15 cellular contexts compared by ENCODE assay signal in the genomic region with DNA sequence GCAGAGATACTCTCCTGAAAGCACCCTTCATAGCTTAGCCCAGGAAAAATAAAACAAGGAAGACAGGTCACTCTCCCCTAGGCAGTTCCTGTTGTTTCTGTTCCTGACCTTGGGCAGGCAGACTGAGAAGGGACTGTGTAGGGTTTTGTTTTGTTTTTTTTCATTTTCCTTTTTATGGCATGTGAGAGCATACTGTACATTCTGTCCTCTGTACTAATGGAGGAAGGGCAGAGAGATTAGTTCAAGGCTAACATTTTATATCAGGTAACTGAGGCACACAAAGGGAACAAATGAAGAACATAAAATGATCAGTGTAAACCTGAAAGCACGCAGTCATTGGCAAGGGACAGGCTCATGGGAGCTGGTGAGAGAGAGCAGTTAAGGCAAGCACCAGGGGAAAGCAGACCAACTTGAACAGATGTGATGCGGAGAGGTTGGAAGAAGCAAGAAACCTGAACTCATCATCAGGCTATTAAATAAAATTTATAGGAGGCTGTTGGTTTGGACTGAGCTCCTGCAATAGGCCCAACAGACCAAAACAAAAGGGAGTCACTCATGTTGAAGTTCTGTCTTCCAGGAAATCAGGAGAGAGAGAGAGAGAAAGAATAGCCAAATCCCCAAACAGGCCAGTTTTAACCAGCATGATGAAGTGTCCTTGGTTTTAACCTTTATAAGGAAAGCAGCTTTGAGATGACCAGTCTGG. TPM values are rescaled to one million over a fixed set of nuclear protein-coding genes. Genes with fewer than 3 reads are reported as not detected.
DNase-seq lines count a peak whose midpoint lies in the region; ATAC-seq and TF ChIP-seq lines count a peak whose summit lies in the region.
"Had no signal": no experiment of that assay in that cellular context is flagged by ENCODE, and none has a peak within 500 bp of the region (broad histone marks: within the 10 kb centered on the region; RNA-seq: fewer than 3 reads in every experiment).

No MANE protein-coding gene starts in this region.

- no TSS peak for BruUV-seq in Calu3 (replicated peaks; lab: Mats Ljungman, UMichigan)

- no peak for TF ChIP-seq POLR2A in testis (IDR thresholded peaks at IDR 0.05)

- no peaks in the 10 kb centered on the region for H3K9me3 ChIP-seq in testis

- WGBS in testis, 2 donors: 36 to 53% methylated on average over 2 of the region's 2 CpGs

- peak overlapping the region; percentile 42 to 81 for H3K27ac ChIP-seq in testis

- H3K4me3 Mint-ChIP-seq in activated B cell treated with CpG ODN at 0.5 μM for 24 hours: no peak overlapping the region
- H3K4me3 Mint-ChIP-seq in naive thymus-derived CD8-positive, alpha-beta T cell: peak overlapping the region in 2 of 10 donors; percentile 12 to 22
- H3K4me3 Mint-ChIP-seq in Calu3 (ENCODE audit: low read depth, unreplicated experiment): no peak overlapping the region
- H3K4me3 Mint-ChIP-seq: activated CD4-positive, alpha-beta T cell treated with anti-CD3 and anti-CD28 coated beads, Interleukin-2, amount 10 ng/mL, durations not matched to agents 24 days and 14 days; CD4-positive, alpha-beta T cell; central memory CD8-positive, alpha-beta T cell; stimulated activated naive CD8-positive, alpha-beta T cell treated with anti-CD3 and anti-CD28 coated beads, Interleukin-15, amount 100 ng/mL, for 72 hours had no signal

- H3K9me3 Mint-ChIP-seq in activated B cell treated with CpG ODN at 0.5 μM for 24 hours (no peaks in the 10 kb centered on the region), Calu3 (ENCODE audit: low read depth, unreplicated experiment) (no peaks in the 10 kb centered on the region)
- no peaks in the 10 kb centered on the region for H3K9me3 Mint-ChIP-seq in naive thymus-derived CD8-positive, alpha-beta T cell
- H3K9me3 Mint-ChIP-seq: activated CD4-positive, alpha-beta T cell treated with anti-CD3 and anti-CD28 coated beads, Interleukin-2, amount 10 ng/mL, durations not matched to agents 24 days and 14 days; activated T-helper 2 cell treated with anti-CD3 and anti-CD28 coated beads, Interferon-gamma antibody, Interleukin-2, Interleukin-4, amounts not matched to agents 10 μg/mL and 5 μg/mL and 100 μg/mL, durations not matched to agents 14 hours and 24 hours and 36 hours; CD4-positive, alpha-beta T cell; central memory CD8-positive, alpha-beta T cell; stimulated activated naive CD8-positive, alpha-beta T cell treated with anti-CD3 and anti-CD28 coated beads, Interleukin-15, amount 100 ng/mL, for 72 hours had no signal

- H3K27ac Mint-ChIP-seq in activated B cell treated with CpG ODN at 0.5 μM for 24 hours (peak overlapping the region; percentile 13), Calu3 (ENCODE audit: unreplicated experiment) (no peak overlapping the region)
- H3K27ac Mint-ChIP-seq in naive thymus-derived CD8-positive, alpha-beta T cell: peak overlapping the region in 9 of 10 donors; percentile 61 to 100 (median 99)
- H3K27ac Mint-ChIP-seq: activated CD4-positive, alpha-beta T cell treated with anti-CD3 and anti-CD28 coated beads, Interleukin-2, amount 10 ng/mL, durations not matched to agents 24 days and 14 days; activated T-helper 2 cell treated with anti-CD3 and anti-CD28 coated beads, Interferon-gamma antibody, Interleukin-2, Interleukin-4, amounts not matched to agents 10 μg/mL and 5 μg/mL and 100 μg/mL, durations not matched to agents 14 hours and 24 hours and 36 hours had no signal

- H3K27me3 ChIP-seq in testis: no peaks in the 10 kb centered on the region

- intact Hi-C loops in activated B cell treated with CpG ODN at 0.5 μM for 24 hours (cut with micrococcal nuclease) (no loop called here), testis (cut with DNase I; ENCODE audit: low total_unique reads) (no loop called here), Calu3 (cut with micrococcal nuclease; ENCODE audit: unreplicated experiment) (no loop called here)

- no peaks in the 10 kb centered on the region for H3K36me3 Mint-ChIP-seq in activated B cell treated with CpG ODN at 0.5 μM for 24 hours (ENCODE audit: low read depth)
- no peaks in the 10 kb centered on the region for H3K36me3 Mint-ChIP-seq in naive thymus-derived CD8-positive, alpha-beta T cell
- H3K36me3 Mint-ChIP-seq in Calu3 (ENCODE audit: insufficient read depth, unreplicated experiment): no peaks in the 10 kb centered on the region

- H3K27me3 Mint-ChIP-seq in activated B cell treated with CpG ODN at 0.5 μM for 24 hours (no peaks in the 10 kb centered on the region), Calu3 (ENCODE audit: unreplicated experiment) (no peaks in the 10 kb centered on the region)
- no peaks in the 10 kb centered on the region for H3K27me3 Mint-ChIP-seq in naive thymus-derived CD8-positive, alpha-beta T cell
- H3K27me3 Mint-ChIP-seq: activated CD4-positive, alpha-beta T cell treated with anti-CD3 and anti-CD28 coated beads, Interleukin-2, amount 10 ng/mL, durations not matched to agents 24 days and 14 days; CD4-positive, alpha-beta T cell; central memory CD8-positive, alpha-beta T cell; stimulated activated naive CD8-positive, alpha-beta T cell treated with anti-CD3 and anti-CD28 coated beads, Interleukin-15, amount 100 ng/mL, for 72 hours had no signal

- CTCF ChIA-PET in activated B cell treated with CpG ODN at 0.5 μM for 24 hours (lab: Charles Lee): no interaction called here
- CTCF ChIA-PET in Calu3 (lab: Charles Lee): no interaction called here

- H3K4me1 ChIP-seq in testis: peaks cover 73% of the 10 kb centered on the region

- no peak overlapping the region for H3K4me3 ChIP-seq in fibroblast of villous mesenchyme (ENCODE audit: low read depth, low read length)
- no peak overlapping the region for H3K4me3 ChIP-seq in testis
- H3K4me3 ChIP-seq: K562 had no signal

- ATAC-seq in activated B cell treated with CpG ODN at 0.5 μM for 24 hours (ENCODE audit: low read depth): no peak
- no peak for ATAC-seq in naive thymus-derived CD8-positive, alpha-beta T cell
- ATAC-seq in HG02840 (IDR thresholded peaks at IDR 0.05; ENCODE audit: low FRiP score, unreplicated experiment): no peak
- ATAC-seq: K562; stimulated activated naive CD8-positive, alpha-beta T cell treated with anti-CD3 and anti-CD28 coated beads, Interleukin-15, amount 100 ng/mL, for 72 hours had no signal

- H3K4me1 Mint-ChIP-seq in activated B cell treated with CpG ODN at 0.5 μM for 24 hours (peaks cover 41% of the 10 kb centered on the region), Calu3 (ENCODE audit: low read depth, unreplicated experiment) (peaks cover 2% of the 10 kb centered on the region)
- H3K4me1 Mint-ChIP-seq in naive thymus-derived CD8-positive, alpha-beta T cell: peaks cover 31 to 68% (median 63%) of the 10 kb centered on the region in 4 donors

- DNase-seq in activated B cell treated with CpG ODN at 0.5 μM for 24 hours (no peak), fibroblast of villous mesenchyme (ENCODE audit: low read depth) (peak; percentile 63), testis (peak; percentile 66), NCI-H510A treated with DMSO at 0.1 percent for 48 hours (lab: John Stamatoyannopoulos, UW) (no peak), Calu3 (no peak)
- DNase-seq in naive thymus-derived CD8-positive, alpha-beta T cell: no peak
- DNase-seq: activated CD4-positive, alpha-beta T cell treated with anti-CD3 and anti-CD28 coated beads, Interleukin-2, amount 10 ng/mL, durations not matched to agents 24 days and 14 days; CD4-positive, alpha-beta T cell; NCI-H187 treated with DMSO at 0.1 percent for 48 hours; stimulated activated naive CD8-positive, alpha-beta T cell treated with anti-CD3 and anti-CD28 coated beads, Interleukin-15, amount 100 ng/mL, for 72 hours; SW 1271 had no signal

- no peaks in the 10 kb centered on the region for H3K36me3 ChIP-seq in testis (ENCODE audit: low read depth, missing control alignments)

- POLR2A ChIA-PET in activated B cell treated with CpG ODN at 0.5 μM for 24 hours (lab: Charles Lee): interaction anchor here (0.8 kb wide), 1 partner anchor 12 kb away, joined by 3 read pairs; no protein-coding TSS in a partner anchor
- POLR2A ChIA-PET in naive thymus-derived CD8-positive, alpha-beta T cell (lab: Charles Lee): interaction anchor here (1.0 to 7.0 kb wide), 8 partner anchors 9 to 59 kb away, joined by 4 to 75 read pairs (median 6); a partner anchor contains a TSS

- TF ChIP-seq CTCF in activated B cell treated with CpG ODN at 0.5 μM for 24 hours (IDR thresholded peaks at IDR 0.05): no peak
- no peak for TF ChIP-seq CTCF in fibroblast of villous mesenchyme (IDR thresholded peaks at IDR 0.05; ENCODE audit: insufficient read depth, low read depth, low read length)
- TF ChIP-seq CTCF in testis (IDR thresholded peaks at IDR 0.05): no peak
- no peak for TF ChIP-seq CTCF in Calu3 (IDR thresholded peaks at IDR 0.05; ENCODE audit: unreplicated experiment)

RNA-seq across cellular contexts. Expression of a gene that starts 34.2 kb away (rescaled TPM):
- total RNA-seq in activated B cell treated with CpG ODN at 0.5 μM for 24 hours: 143 and 145 TPM in 2 replicates
- total RNA-seq in fibroblast of villous mesenchyme: 18.4 and 35.8 TPM in 2 replicates
- total RNA-seq in naive thymus-derived CD8-positive, alpha-beta T cell: 100 to 1,000 TPM; 361 to 367 TPM
- polyA plus RNA-seq in naive thymus-derived CD8-positive, alpha-beta T cell: 100 to 1,000 TPM; 318 to 385 (median 341) TPM
- 10 to 100 TPM; 64.0 to 71.1 TPM for total RNA-seq in testis
- polyA plus RNA-seq in testis (ENCODE audit: insufficient read depth, low read depth, low replicate concordance): 124 TPM
- total RNA-seq in Calu3 (2022): 17.8 and 26.1 TPM in 2 replicates

Comparison
In these comparisons a context has a peak if more than half of its experiments do, and no peak if none do; other contexts are left out.
1. DNase-seq: peak in fibroblast of villous mesenchyme (single experiment) and testis (single experiment); none in activated B cell treated with CpG ODN at 0.5 μM for 24 hours (single experiment), naive thymus-derived CD8-positive, alpha-beta T cell (0 of 10), NCI-H510A treated with DMSO at 0.1 percent for 48 hours (single experiment) and Calu3 (single experiment).